Comparison of ENCODE assay signal across 21 cellular contexts in genomic region chr2:24285484-24286152, GRCh38.
"Had no signal": no experiment of that assay in that cellular context is flagged by ENCODE, and none has a peak within 500 bp of the region (broad histone marks: within the 10 kb centered on the region; RNA-seq: fewer than 3 reads in every experiment).

No MANE protein-coding gene starts in this region.

- FAIRE-seq: bronchial epithelial cell, endometrium had no signal

- DNase-seq: activated CD4-positive, alpha-beta T cell treated with anti-CD3 and anti-CD28 coated beads for 36 hours; activated CD4-positive, alpha-beta T cell treated with anti-CD3 and anti-CD28 coated beads, Interleukin-2, amount 50 U/mL, for 48 hours; activated CD4-positive, CD25-positive, alpha-beta regulatory T cell; activated CD8-positive, alpha-beta memory T cell treated with anti-CD3 and anti-CD28 coated beads for 24 hours; activated effector memory CD4-positive, alpha-beta T cell treated with Interleukin-2 at 50 U/mL for 16 hours; activated naive CD4-positive, alpha-beta T cell treated with Interleukin-2 at 50 U/mL for 16 hours; anterior cingulate cortex; effector CD8-positive, alpha-beta T cell; gastrocnemius medialis; glutamatergic neuron; islet precursor cell; left cardiac atrium; midbrain; naive thymus-derived CD4-positive, alpha-beta T cell; spleen; stimulated activated naive CD4-positive, alpha-beta T cell; T-helper 1 cell; testis; transverse colon had no signal

- ATAC-seq: activated CD4-positive, alpha-beta T cell treated with anti-CD3 and anti-CD28 coated beads for 36 hours; gastrocnemius medialis; left cardiac atrium; naive thymus-derived CD4-positive, alpha-beta T cell had no signal
